In genomic region chr1:205486258-205486657, GRCh38 we compare ENCODE assay signal across 23 cellular contexts. TPM values are rescaled to one million over a fixed set of nuclear protein-coding genes. Genes with fewer than 3 reads are reported as not detected.
"Had no signal": no experiment of that assay in that cellular context is flagged by ENCODE, and none has a peak within 500 bp of the region (broad histone marks: within the 10 kb centered on the region; RNA-seq: fewer than 3 reads in every experiment).

No MANE protein-coding gene starts in this region.

- H3K36me3 ChIP-seq: ascending aorta, cardiac muscle cell, WERI-Rb-1 had no signal

- H3K36me3 Mint-ChIP-seq: activated CD8-positive, alpha-beta memory T cell treated with anti-CD3 and anti-CD28 coated beads, Interleukin-2, amount 10 ng/mL, durations not matched to agents 7 days and 5 days; activated naive CD4-positive, alpha-beta T cell treated with anti-CD3 and anti-CD28 coated beads, Interleukin-2, amount 10 ng/mL, durations not matched to agents 7 days and 5 days; activated naive CD4-positive, alpha-beta T cell treated with anti-CD3 and anti-CD28 coated beads, Interleukin-2, amount 50 U/mL, for 24 hours; activated naive CD8-positive, alpha-beta T cell; activated naive CD8-positive, alpha-beta T cell treated with anti-CD3 and anti-CD28 coated beads, Interleukin-2, amount 10 ng/mL, durations not matched to agents 7 days and 5 days; brain; WTC11 had no signal

- H3K4me1 ChIP-seq: ascending aorta had no signal

- FAIRE-seq: bronchial epithelial cell had no signal

- H3K27ac ChIP-seq: ascending aorta, cardiac muscle cell, WERI-Rb-1 had no signal

- H3K9me3 Mint-ChIP-seq: activated CD4-positive, alpha-beta memory T cell treated with anti-CD3 and anti-CD28 coated beads, Interleukin-2, amount 10 ng/mL, durations not matched to agents 7 days and 5 days; activated CD4-positive, alpha-beta T cell treated with anti-CD3 and anti-CD28 coated beads, Interleukin-2, amount 10 ng/mL, durations not matched to agents 7 days and 5 days; activated naive CD4-positive, alpha-beta T cell treated with anti-CD3 and anti-CD28 coated beads, Interleukin-2, amount 10 ng/mL, durations not matched to agents 7 days and 5 days; activated naive CD4-positive, alpha-beta T cell treated with anti-CD3 and anti-CD28 coated beads, Interleukin-2, amount 50 U/mL, for 24 hours; activated naive CD8-positive, alpha-beta T cell treated with anti-CD3 and anti-CD28 coated beads, Interleukin-2, amount 10 ng/mL, durations not matched to agents 7 days and 5 days; activated naive CD8-positive, alpha-beta T cell treated with anti-CD3 and anti-CD28 coated beads, Interleukin-2, amount 50 U/mL, for 24 hours; activated T-cell treated with anti-CD3 and anti-CD28 coated beads, Interleukin-2, amount 50 U/mL, for 24 hours; activated T-helper 2 cell treated with anti-CD3 and anti-CD28 coated beads, Interferon-gamma antibody, Interleukin-2, Interleukin-4, amounts not matched to agents 10 μg/mL and 5 μg/mL and 100 μg/mL, durations not matched to agents 14 hours and 24 hours and 36 hours; central memory CD8-positive, alpha-beta T cell; WTC11 had no signal

- H3K27me3 ChIP-seq: ascending aorta had no signal

- H3K27ac Mint-ChIP-seq: activated CD4-positive, alpha-beta memory T cell treated with anti-CD3 and anti-CD28 coated beads, Interleukin-2, amount 10 ng/mL, durations not matched to agents 7 days and 5 days; activated CD4-positive, alpha-beta T cell treated with anti-CD3 and anti-CD28 coated beads for 36 hours; activated CD4-positive, alpha-beta T cell treated with anti-CD3 and anti-CD28 coated beads, Interleukin-2, amount 10 ng/mL, durations not matched to agents 7 days and 5 days; activated CD8-positive, alpha-beta memory T cell treated with anti-CD3 and anti-CD28 coated beads, Interleukin-2, amount 10 ng/mL, durations not matched to agents 7 days and 5 days; activated CD8-positive, alpha-beta T cell treated with anti-CD3 and anti-CD28 coated beads, Interleukin-2, amount 10 ng/mL, durations not matched to agents 7 days and 5 days; activated naive CD4-positive, alpha-beta T cell treated with anti-CD3 and anti-CD28 coated beads, Interleukin-2, amount 10 ng/mL, durations not matched to agents 7 days and 5 days; activated naive CD4-positive, alpha-beta T cell treated with anti-CD3 and anti-CD28 coated beads, Interleukin-2, amount 50 U/mL, for 24 hours; activated naive CD8-positive, alpha-beta T cell; activated naive CD8-positive, alpha-beta T cell treated with anti-CD3 and anti-CD28 coated beads, Interleukin-2, amount 10 ng/mL, durations not matched to agents 7 days and 5 days; activated naive CD8-positive, alpha-beta T cell treated with anti-CD3 and anti-CD28 coated beads, Interleukin-2, amount 50 U/mL, for 24 hours; activated T-cell treated with anti-CD3 and anti-CD28 coated beads, Interleukin-2, amount 50 U/mL, for 24 hours; activated T-helper 2 cell treated with anti-CD3 and anti-CD28 coated beads, Interferon-gamma antibody, Interleukin-2, Interleukin-4, amounts not matched to agents 10 μg/mL and 5 μg/mL and 100 μg/mL, durations not matched to agents 14 hours and 24 hours and 36 hours; WTC11 had no signal

- DNase-seq: activated CD8-positive, alpha-beta memory T cell treated with anti-CD3 and anti-CD28 coated beads for 24 hours; activated CD8-positive, alpha-beta memory T cell treated with anti-CD3 and anti-CD28 coated beads, Interleukin-2, amount 10 ng/mL, durations not matched to agents 7 days and 5 days; activated gamma-delta T cell; activated T-cell treated with anti-CD3 and anti-CD28 coated beads, Interleukin-2, amount 50 U/mL, for 24 hours had no signal

- H3K4me3 ChIP-seq: ascending aorta, cardiac muscle cell had no signal

- H3K9me3 ChIP-seq: ascending aorta had no signal

- H3K4me3 Mint-ChIP-seq: activated CD4-positive, alpha-beta memory T cell treated with anti-CD3 and anti-CD28 coated beads, Interleukin-2, amount 10 ng/mL, durations not matched to agents 7 days and 5 days; activated CD4-positive, alpha-beta T cell treated with anti-CD3 and anti-CD28 coated beads for 36 hours; activated CD4-positive, alpha-beta T cell treated with anti-CD3 and anti-CD28 coated beads, Interleukin-2, amount 10 ng/mL, durations not matched to agents 7 days and 5 days; activated CD8-positive, alpha-beta memory T cell treated with anti-CD3 and anti-CD28 coated beads, Interleukin-2, amount 10 ng/mL, durations not matched to agents 7 days and 5 days; activated CD8-positive, alpha-beta T cell treated with anti-CD3 and anti-CD28 coated beads, Interleukin-2, amount 10 ng/mL, durations not matched to agents 7 days and 5 days; activated naive CD4-positive, alpha-beta T cell treated with anti-CD3 and anti-CD28 coated beads, Interleukin-2, amount 10 ng/mL, durations not matched to agents 7 days and 5 days; activated naive CD4-positive, alpha-beta T cell treated with anti-CD3 and anti-CD28 coated beads, Interleukin-2, amount 50 U/mL, for 24 hours; activated naive CD8-positive, alpha-beta T cell; activated naive CD8-positive, alpha-beta T cell treated with anti-CD3 and anti-CD28 coated beads, Interleukin-2, amount 10 ng/mL, durations not matched to agents 7 days and 5 days; activated naive CD8-positive, alpha-beta T cell treated with anti-CD3 and anti-CD28 coated beads, Interleukin-2, amount 50 U/mL, for 24 hours; activated T-cell treated with anti-CD3 and anti-CD28 coated beads, Interleukin-2, amount 50 U/mL, for 24 hours; central memory CD8-positive, alpha-beta T cell; T-helper 17 cell; WTC11 had no signal

RNA-seq across cellular contexts. Expression of gene BLACAT1, which starts 30.4 kb away (rescaled TPM):
- total RNA-seq: activated T-helper 2 cell treated with anti-CD3 and anti-CD28 coated beads, Interferon-gamma antibody, Interleukin-2, Interleukin-4, amounts not matched to agents 10 μg/mL and 5 μg/mL and 100 μg/mL, durations not matched to agents 14 hours and 24 hours and 36 hours; ascending aorta; chondrocyte had no signal
- polyA plus RNA-seq: cardiac muscle cell had no signal
